Comparison of ENCODE assay signal across 1 cellular context in the genomic region with DNA sequence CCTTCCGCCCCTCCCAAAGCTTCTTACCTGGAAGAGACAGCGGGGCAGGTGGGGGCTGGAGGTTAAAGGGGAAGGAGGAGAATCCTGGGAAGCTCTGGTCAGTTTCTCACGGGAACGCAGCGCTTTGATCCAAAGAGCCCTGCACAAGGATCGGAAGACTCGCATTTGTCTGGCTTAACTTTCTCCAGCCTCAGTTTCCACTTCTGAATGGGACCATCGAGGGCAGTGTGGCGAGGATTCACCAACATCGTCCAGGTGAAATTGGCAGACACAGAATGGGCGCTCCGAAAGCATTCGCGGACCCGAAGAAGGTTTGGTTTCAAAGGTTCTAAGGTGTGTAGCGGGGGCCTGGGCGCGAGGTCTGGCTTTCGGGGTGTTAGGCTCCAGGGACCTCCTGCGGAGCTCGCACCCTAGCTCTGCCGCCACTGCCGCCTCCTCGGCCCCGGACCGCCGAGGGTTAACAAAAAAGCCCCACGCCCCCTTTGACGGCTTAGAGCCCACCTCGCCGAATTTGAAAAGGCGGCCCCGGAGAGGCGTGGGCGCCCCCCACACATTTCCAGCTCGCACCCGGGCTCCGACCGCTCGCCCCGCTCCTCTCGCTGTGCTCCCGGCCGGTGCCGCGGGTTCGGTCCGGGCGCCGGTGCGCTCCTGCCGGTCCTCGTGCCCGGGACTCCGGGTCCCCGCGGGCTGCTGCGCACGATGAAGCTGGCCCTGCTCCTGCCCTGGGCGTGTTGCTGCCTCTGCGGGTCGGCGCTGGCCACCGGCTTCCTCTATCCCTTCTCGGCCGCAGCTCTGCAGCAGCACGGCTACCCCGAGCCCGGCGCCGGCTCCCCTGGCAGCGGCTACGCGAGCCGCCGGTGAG.
TF ChIP-seq lines count a peak whose summit lies in the region.

A gene (plus strand): TSS at position 542 of the 862 bp plus-strand sequence. CDS start 158 bp downstream, at position 700.

TF ChIP-seq in WTC11, 78 proteins besides CTCF, POLR2A, EP300 and RAD21 (continued from another document and continues in another):
- TF ChIP-seq ETV6 (CRISPR knock-in tag; IDR thresholded peaks at IDR 0.05): no peak; the same call in none of the 2 replicates
- no peak for TF ChIP-seq ZNF121 (CRISPR knock-in tag; IDR thresholded peaks at IDR 0.05)
- TF ChIP-seq, protein P1, sequence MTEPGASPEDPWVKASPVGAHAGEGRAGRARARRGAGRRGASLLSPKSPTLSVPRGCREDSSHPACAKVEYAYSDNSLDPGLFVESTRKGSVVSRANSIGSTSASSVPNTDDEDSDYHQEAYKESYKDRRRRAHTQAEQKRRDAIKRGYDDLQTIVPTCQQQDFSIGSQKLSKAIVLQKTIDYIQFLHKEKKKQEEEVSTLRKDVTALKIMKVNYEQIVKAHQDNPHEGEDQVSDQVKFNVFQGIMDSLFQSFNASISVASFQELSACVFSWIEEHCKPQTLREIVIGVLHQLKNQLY (CRISPR knock-in tag; IDR thresholded peaks at IDR 0.05): 0 out of 2 replicates have a peak, but pooled peaks have one; percentile 27
- no peak for TF ChIP-seq ZNF317 (CRISPR knock-in tag; IDR thresholded peaks at IDR 0.05; ENCODE audit: borderline replicate concordance, low read depth)
- TF ChIP-seq ATF1 (CRISPR knock-in tag; IDR thresholded peaks at IDR 0.05): no peak
- peak; percentile 36; the same call in 1 of the 2 replicates for TF ChIP-seq ZNF263 (CRISPR knock-in tag; IDR thresholded peaks at IDR 0.05; ENCODE audit: low read depth)
- 0 out of 2 replicates have a peak, but pooled peaks have one; percentile 54 for TF ChIP-seq ZBTB21 (CRISPR knock-in tag; IDR thresholded peaks at IDR 0.05; ENCODE audit: borderline replicate concordance)
- TF ChIP-seq TP53 (CRISPR knock-in tag; IDR thresholded peaks at IDR 0.05): no peak
- TF ChIP-seq NFATC4 (CRISPR knock-in tag; IDR thresholded peaks at IDR 0.05): no peak
- TF ChIP-seq, protein P2, sequence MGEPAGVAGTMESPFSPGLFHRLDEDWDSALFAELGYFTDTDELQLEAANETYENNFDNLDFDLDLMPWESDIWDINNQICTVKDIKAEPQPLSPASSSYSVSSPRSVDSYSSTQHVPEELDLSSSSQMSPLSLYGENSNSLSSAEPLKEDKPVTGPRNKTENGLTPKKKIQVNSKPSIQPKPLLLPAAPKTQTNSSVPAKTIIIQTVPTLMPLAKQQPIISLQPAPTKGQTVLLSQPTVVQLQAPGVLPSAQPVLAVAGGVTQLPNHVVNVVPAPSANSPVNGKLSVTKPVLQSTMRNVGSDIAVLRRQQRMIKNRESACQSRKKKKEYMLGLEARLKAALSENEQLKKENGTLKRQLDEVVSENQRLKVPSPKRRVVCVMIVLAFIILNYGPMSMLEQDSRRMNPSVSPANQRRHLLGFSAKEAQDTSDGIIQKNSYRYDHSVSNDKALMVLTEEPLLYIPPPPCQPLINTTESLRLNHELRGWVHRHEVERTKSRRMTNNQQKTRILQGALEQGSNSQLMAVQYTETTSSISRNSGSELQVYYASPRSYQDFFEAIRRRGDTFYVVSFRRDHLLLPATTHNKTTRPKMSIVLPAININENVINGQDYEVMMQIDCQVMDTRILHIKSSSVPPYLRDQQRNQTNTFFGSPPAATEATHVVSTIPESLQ (CRISPR knock-in tag; IDR thresholded peaks at IDR 0.05): no peak
- TF ChIP-seq RORB (CRISPR knock-in tag; IDR thresholded peaks at IDR 0.05): no peak
- TF ChIP-seq, protein P3, sequence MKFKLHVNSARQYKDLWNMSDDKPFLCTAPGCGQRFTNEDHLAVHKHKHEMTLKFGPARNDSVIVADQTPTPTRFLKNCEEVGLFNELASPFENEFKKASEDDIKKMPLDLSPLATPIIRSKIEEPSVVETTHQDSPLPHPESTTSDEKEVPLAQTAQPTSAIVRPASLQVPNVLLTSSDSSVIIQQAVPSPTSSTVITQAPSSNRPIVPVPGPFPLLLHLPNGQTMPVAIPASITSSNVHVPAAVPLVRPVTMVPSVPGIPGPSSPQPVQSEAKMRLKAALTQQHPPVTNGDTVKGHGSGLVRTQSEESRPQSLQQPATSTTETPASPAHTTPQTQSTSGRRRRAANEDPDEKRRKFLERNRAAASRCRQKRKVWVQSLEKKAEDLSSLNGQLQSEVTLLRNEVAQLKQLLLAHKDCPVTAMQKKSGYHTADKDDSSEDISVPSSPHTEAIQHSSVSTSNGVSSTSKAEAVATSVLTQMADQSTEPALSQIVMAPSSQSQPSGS (CRISPR knock-in tag; IDR thresholded peaks at IDR 0.05; ENCODE audit: borderline replicate concordance, low read depth): no peak
- TF ChIP-seq TCF7 (CRISPR knock-in tag; IDR thresholded peaks at IDR 0.05; ENCODE audit: low read depth): no peak
- TF ChIP-seq JAZF1 (CRISPR knock-in tag; IDR thresholded peaks at IDR 0.05): no peak
- TF ChIP-seq, protein P4, sequence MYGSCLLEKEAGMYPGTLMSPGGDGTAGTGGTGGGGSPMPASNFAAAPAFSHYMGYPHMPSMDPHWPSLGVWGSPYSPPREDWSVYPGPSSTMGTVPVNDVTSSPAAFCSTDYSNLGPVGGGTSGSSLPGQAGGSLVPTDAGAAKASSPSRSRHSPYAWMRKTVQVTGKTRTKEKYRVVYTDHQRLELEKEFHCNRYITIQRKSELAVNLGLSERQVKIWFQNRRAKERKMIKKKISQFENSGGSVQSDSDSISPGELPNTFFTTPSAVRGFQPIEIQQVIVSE (CRISPR knock-in tag; IDR thresholded peaks at IDR 0.05; ENCODE audit: borderline replicate concordance): no peak
- peak; percentile 57; the same call in 1 of the 2 replicates for TF ChIP-seq CBFB (CRISPR knock-in tag; IDR thresholded peaks at IDR 0.05; ENCODE audit: low read depth)
- TF ChIP-seq IRF2 (CRISPR knock-in tag; IDR thresholded peaks at IDR 0.05; ENCODE audit: borderline replicate concordance, low read depth): no peak
- TF ChIP-seq, protein P5, sequence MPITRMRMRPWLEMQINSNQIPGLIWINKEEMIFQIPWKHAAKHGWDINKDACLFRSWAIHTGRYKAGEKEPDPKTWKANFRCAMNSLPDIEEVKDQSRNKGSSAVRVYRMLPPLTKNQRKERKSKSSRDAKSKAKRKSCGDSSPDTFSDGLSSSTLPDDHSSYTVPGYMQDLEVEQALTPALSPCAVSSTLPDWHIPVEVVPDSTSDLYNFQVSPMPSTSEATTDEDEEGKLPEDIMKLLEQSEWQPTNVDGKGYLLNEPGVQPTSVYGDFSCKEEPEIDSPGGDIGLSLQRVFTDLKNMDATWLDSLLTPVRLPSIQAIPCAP (CRISPR knock-in tag; IDR thresholded peaks at IDR 0.05): 0 out of 2 replicates have a peak, but pooled peaks have one; percentile 37
- TF ChIP-seq, protein P6, sequence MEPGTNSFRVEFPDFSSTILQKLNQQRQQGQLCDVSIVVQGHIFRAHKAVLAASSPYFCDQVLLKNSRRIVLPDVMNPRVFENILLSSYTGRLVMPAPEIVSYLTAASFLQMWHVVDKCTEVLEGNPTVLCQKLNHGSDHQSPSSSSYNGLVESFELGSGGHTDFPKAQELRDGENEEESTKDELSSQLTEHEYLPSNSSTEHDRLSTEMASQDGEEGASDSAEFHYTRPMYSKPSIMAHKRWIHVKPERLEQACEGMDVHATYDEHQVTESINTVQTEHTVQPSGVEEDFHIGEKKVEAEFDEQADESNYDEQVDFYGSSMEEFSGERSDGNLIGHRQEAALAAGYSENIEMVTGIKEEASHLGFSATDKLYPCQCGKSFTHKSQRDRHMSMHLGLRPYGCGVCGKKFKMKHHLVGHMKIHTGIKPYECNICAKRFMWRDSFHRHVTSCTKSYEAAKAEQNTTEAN (CRISPR knock-in tag; IDR thresholded peaks at IDR 0.05): no peak
- TF ChIP-seq, protein P7, sequence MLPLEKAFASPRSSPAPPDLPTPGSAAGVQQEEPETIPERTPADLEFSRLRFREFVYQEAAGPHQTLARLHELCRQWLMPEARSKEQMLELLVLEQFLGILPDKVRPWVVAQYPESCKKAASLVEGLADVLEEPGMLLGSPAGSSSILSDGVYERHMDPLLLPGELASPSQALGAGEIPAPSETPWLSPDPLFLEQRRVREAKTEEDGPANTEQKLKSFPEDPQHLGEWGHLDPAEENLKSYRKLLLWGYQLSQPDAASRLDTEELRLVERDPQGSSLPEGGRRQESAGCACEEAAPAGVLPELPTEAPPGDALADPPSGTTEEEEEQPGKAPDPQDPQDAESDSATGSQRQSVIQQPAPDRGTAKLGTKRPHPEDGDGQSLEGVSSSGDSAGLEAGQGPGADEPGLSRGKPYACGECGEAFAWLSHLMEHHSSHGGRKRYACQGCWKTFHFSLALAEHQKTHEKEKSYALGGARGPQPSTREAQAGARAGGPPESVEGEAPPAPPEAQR (CRISPR knock-in tag; IDR thresholded peaks at IDR 0.05): no peak
- no peak for TF ChIP-seq NR2C2 (CRISPR knock-in tag; IDR thresholded peaks at IDR 0.05)
- no peak for TF ChIP-seq ZNF138 (CRISPR knock-in tag; conservative IDR thresholded peaks at IDR 0.05)
- no peak for TF ChIP-seq NFYB (CRISPR knock-in tag; conservative IDR thresholded peaks at IDR 0.05; ENCODE audit: low read depth)
- TF ChIP-seq GTF2I (CRISPR knock-in tag; conservative IDR thresholded peaks at IDR 0.05): no peak
- no peak for TF ChIP-seq OVOL2 (CRISPR knock-in tag; IDR thresholded peaks at IDR 0.05; ENCODE audit: borderline replicate concordance)
- no peak; the same call in 1 of the 2 replicates for TF ChIP-seq RELA (CRISPR knock-in tag; IDR thresholded peaks at IDR 0.05; ENCODE audit: borderline replicate concordance)
- no peak for TF ChIP-seq ZNF396 (CRISPR knock-in tag; IDR thresholded peaks at IDR 0.05; ENCODE audit: borderline replicate concordance)
- peak; percentile 4; the same call in 1 of the 2 replicates for TF ChIP-seq ZNF423 (CRISPR knock-in tag; IDR thresholded peaks at IDR 0.05)
- TF ChIP-seq TEAD4 (CRISPR knock-in tag; IDR thresholded peaks at IDR 0.05): no peak
- no peak for TF ChIP-seq FOXP1 (CRISPR knock-in tag; IDR thresholded peaks at IDR 0.05; ENCODE audit: borderline replicate concordance)
- TF ChIP-seq, protein P8, sequence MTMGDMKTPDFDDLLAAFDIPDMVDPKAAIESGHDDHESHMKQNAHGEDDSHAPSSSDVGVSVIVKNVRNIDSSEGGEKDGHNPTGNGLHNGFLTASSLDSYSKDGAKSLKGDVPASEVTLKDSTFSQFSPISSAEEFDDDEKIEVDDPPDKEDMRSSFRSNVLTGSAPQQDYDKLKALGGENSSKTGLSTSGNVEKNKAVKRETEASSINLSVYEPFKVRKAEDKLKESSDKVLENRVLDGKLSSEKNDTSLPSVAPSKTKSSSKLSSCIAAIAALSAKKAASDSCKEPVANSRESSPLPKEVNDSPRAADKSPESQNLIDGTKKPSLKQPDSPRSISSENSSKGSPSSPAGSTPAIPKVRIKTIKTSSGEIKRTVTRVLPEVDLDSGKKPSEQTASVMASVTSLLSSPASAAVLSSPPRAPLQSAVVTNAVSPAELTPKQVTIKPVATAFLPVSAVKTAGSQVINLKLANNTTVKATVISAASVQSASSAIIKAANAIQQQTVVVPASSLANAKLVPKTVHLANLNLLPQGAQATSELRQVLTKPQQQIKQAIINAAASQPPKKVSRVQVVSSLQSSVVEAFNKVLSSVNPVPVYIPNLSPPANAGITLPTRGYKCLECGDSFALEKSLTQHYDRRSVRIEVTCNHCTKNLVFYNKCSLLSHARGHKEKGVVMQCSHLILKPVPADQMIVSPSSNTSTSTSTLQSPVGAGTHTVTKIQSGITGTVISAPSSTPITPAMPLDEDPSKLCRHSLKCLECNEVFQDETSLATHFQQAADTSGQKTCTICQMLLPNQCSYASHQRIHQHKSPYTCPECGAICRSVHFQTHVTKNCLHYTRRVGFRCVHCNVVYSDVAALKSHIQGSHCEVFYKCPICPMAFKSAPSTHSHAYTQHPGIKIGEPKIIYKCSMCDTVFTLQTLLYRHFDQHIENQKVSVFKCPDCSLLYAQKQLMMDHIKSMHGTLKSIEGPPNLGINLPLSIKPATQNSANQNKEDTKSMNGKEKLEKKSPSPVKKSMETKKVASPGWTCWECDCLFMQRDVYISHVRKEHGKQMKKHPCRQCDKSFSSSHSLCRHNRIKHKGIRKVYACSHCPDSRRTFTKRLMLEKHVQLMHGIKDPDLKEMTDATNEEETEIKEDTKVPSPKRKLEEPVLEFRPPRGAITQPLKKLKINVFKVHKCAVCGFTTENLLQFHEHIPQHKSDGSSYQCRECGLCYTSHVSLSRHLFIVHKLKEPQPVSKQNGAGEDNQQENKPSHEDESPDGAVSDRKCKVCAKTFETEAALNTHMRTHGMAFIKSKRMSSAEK (CRISPR knock-in tag; IDR thresholded peaks at IDR 0.05; ENCODE audit: borderline replicate concordance): no peak
- TF ChIP-seq, protein P9, sequence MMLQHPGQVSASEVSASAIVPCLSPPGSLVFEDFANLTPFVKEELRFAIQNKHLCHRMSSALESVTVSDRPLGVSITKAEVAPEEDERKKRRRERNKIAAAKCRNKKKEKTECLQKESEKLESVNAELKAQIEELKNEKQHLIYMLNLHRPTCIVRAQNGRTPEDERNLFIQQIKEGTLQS (CRISPR knock-in tag; conservative IDR thresholded peaks at IDR 0.05): no peak
- TF ChIP-seq, protein P10, sequence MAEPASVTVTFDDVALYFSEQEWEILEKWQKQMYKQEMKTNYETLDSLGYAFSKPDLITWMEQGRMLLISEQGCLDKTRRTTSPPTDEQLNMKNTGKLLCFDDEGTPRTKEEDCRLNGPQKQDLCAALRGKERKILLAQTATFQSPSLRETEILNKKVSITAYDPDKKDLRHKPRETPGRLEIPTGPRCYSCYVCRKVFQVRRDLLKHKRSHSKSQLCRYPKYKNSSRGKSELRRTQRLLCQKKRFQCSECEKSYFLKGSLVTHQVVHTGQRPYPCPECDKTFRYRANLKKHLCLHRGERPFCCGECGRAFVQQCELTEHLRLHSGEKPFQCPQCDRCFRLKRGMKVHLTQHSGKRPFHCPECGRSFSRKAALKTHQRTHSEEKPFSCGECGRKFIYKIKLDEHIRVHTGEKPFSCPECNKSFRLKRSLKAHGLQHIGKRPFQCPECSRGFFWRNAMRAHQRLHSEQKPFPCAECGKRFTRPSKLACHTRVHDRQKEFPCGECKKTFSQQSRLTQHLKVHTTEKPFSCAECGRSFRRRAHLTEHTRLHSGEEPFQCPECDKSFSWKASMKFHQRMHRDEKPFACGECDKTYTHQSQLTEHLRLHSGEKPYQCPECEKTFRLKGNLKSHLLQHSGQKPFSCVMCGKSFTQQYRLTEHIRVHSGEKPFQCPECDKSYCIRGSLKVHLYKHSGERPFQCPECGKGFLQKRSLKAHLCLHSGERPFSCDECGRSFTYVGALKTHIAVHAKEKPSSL (CRISPR knock-in tag; conservative IDR thresholded peaks at IDR 0.05): no peak
- TF ChIP-seq, protein P11, sequence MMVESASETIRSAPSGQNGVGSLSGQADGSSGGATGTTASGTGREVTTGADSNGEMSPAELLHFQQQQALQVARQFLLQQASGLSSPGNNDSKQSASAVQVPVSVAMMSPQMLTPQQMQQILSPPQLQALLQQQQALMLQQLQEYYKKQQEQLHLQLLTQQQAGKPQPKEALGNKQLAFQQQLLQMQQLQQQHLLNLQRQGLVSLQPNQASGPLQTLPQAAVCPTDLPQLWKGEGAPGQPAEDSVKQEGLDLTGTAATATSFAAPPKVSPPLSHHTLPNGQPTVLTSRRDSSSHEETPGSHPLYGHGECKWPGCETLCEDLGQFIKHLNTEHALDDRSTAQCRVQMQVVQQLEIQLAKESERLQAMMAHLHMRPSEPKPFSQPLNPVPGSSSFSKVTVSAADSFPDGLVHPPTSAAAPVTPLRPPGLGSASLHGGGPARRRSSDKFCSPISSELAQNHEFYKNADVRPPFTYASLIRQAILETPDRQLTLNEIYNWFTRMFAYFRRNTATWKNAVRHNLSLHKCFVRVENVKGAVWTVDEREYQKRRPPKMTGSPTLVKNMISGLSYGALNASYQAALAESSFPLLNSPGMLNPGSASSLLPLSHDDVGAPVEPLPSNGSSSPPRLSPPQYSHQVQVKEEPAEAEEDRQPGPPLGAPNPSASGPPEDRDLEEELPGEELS (CRISPR knock-in tag; IDR thresholded peaks at IDR 0.05): no peak
- no peak for TF ChIP-seq NFE2L1 (CRISPR knock-in tag; IDR thresholded peaks at IDR 0.05)
